In the genomic region with DNA sequence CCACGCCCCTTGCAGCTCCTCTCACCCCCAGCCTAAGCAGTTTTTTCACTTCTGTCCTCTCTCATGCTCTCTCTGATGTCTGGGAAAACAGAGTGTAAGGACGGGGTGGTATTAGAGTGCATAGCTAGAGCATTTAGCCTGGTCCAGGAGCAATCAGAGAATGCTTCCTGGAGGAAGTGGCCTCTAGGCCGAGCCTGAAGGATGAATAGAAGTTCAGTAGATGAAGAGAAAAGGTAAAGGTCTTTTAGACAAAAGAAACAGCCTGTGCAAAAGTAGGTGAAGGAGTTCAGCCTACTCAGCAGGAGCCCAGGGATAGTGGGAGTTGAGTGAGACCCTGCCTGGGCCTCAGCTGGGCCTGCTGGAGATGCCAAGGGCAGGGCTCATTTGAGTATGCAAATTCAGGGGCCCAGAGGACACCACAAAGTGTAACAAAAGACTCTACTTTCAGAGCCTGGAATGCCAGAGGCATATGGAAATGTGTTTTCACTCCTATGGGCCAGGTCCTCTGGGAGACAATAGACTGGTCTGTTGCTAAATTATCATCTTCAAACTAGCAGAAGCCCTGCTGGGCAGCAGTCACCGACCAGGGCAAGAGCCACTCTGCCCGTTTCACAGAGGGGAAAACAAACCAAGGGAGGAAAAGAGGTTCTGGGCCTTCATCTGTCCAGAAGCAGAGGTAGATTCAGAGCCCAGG, we compare ENCODE assay signal across 31 cellular contexts. TPM values are rescaled to one million over a fixed set of nuclear protein-coding genes. Genes with fewer than 3 reads are reported as not detected.
DNase-seq lines count a peak whose midpoint lies in the region; ATAC-seq and TF ChIP-seq lines count a peak whose summit lies in the region.
"Had no signal": no experiment of that assay in that cellular context is flagged by ENCODE, and none has a peak within 500 bp of the region (broad histone marks: within the 10 kb centered on the region; RNA-seq: fewer than 3 reads in every experiment).

No MANE protein-coding gene starts in this region.

- H3K27me3 Mint-ChIP-seq in activated T-helper 2 cell treated with anti-CD3 and anti-CD28 coated beads, Interferon-gamma antibody, Interleukin-2, Interleukin-4, amounts not matched to agents 10 μg/mL and 5 μg/mL and 100 μg/mL, durations not matched to agents 14 hours and 24 hours and 36 hours (ENCODE audit: low read depth) = peaks cover 19% of the 10 kb centered on the region
- peaks cover 6 to 24% of the 10 kb centered on the region in 2 donors for H3K27me3 Mint-ChIP-seq in natural killer cell (ENCODE audit: low read depth in 2 of 2)

- H3K27me3 ChIP-seq in RWPE2 (ENCODE audit: insufficient read depth, poor library complexity, severe bottlenecking) (peaks cover 18% of the 10 kb centered on the region), iPS-15b (ENCODE audit: control insufficient read depth, insufficient read depth, low read length) (peaks cover 5% of the 10 kb centered on the region)
- H3K27me3 ChIP-seq: breast epithelium, upper lobe of right lung had no signal

- H3K4me3 ChIP-seq in RWPE2 (ENCODE audit: severe bottlenecking) (no peak overlapping the region), iPS-15b (ENCODE audit: low read depth, low read length) (peak overlapping the region; percentile 30)
- H3K4me3 ChIP-seq: breast epithelium, Peyer's patch, upper lobe of right lung had no signal

- no peak overlapping the region for H3K4me3 Mint-ChIP-seq in activated T-helper 2 cell treated with anti-CD3 and anti-CD28 coated beads, Interferon-gamma antibody, Interleukin-2, Interleukin-4, amounts not matched to agents 10 μg/mL and 5 μg/mL and 100 μg/mL, durations not matched to agents 14 hours and 24 hours and 36 hours (ENCODE audit: low read depth)
- H3K4me3 Mint-ChIP-seq in natural killer cell = no peak overlapping the region
- H3K4me3 Mint-ChIP-seq: activated naive CD4-positive, alpha-beta T cell treated with anti-CD3 and anti-CD28 coated beads, Interleukin-2, amount 10 ng/mL, durations not matched to agents 7 days and 5 days; activated T-cell treated with anti-CD3 and anti-CD28 coated beads, Interleukin-2, amount 50 U/mL, for 4 hours had no signal

- H3K9me3 ChIP-seq in RWPE2 (ENCODE audit: severe bottlenecking) = no peaks in the 10 kb centered on the region
- H3K9me3 ChIP-seq in iPS-15b (ENCODE audit: control insufficient read depth, insufficient read depth, low read length) = no peaks in the 10 kb centered on the region
- H3K9me3 ChIP-seq: breast epithelium, Peyer's patch, upper lobe of right lung had no signal

- TF ChIP-seq CTCF in RWPE2 (IDR thresholded peaks at IDR 0.05; ENCODE audit: poor library complexity, severe bottlenecking) (no peak), natural killer cell (IDR thresholded peaks at IDR 0.05) (no peak)

- no peak for ATAC-seq in activated naive CD4-positive, alpha-beta T cell treated with anti-CD3 and anti-CD28 coated beads, Interleukin-2, amount 50 U/mL, for 72 hours
- ATAC-seq in RWPE2 (ENCODE audit: low read depth) (0 out of 3 replicates have a peak, but pooled peaks have one; percentile 3), HG03521 (IDR thresholded peaks at IDR 0.05; ENCODE audit: unreplicated experiment) (no peak), GM18517 (IDR thresholded peaks at IDR 0.05; ENCODE audit: unreplicated experiment) (no peak), natural killer cell (no peak)
- ATAC-seq: activated T-cell treated with anti-CD3 and anti-CD28 coated beads, Interleukin-2, amount 50 U/mL, for 4 hours; left colon; upper lobe of right lung had no signal

- H3K9me3 Mint-ChIP-seq in activated naive CD4-positive, alpha-beta T cell treated with anti-CD3 and anti-CD28 coated beads, Interleukin-2, amount 50 U/mL, for 72 hours = no peaks in the 10 kb centered on the region
- no peaks in the 10 kb centered on the region for H3K9me3 Mint-ChIP-seq in activated T-helper 2 cell treated with anti-CD3 and anti-CD28 coated beads, Interferon-gamma antibody, Interleukin-2, Interleukin-4, amounts not matched to agents 10 μg/mL and 5 μg/mL and 100 μg/mL, durations not matched to agents 14 hours and 24 hours and 36 hours
- no peaks in the 10 kb centered on the region for H3K9me3 Mint-ChIP-seq in natural killer cell
- H3K9me3 Mint-ChIP-seq: activated naive CD4-positive, alpha-beta T cell treated with anti-CD3 and anti-CD28 coated beads, Interleukin-2, amount 10 ng/mL, durations not matched to agents 7 days and 5 days; activated T-cell treated with anti-CD3 and anti-CD28 coated beads, Interleukin-2, amount 50 U/mL, for 4 hours had no signal

- DNase-seq in activated naive CD4-positive, alpha-beta T cell treated with anti-CD3 and anti-CD28 coated beads, Interleukin-2, amount 50 U/mL, for 72 hours (ENCODE audit: low spot score in 2 of 2) = no peak
- no peak for DNase-seq in activated naive CD4-positive, alpha-beta T cell (lab: John Stamatoyannopoulos, UW)
- no peak for DNase-seq in RWPE2 (ENCODE audit: low spot score)
- DNase-seq in activated T-helper 2 cell treated with anti-CD3 and anti-CD28 coated beads, Interferon-gamma antibody, Interleukin-2, Interleukin-4, amounts not matched to agents 10 μg/mL and 5 μg/mL and 100 μg/mL, durations not matched to agents 14 hours and 24 hours and 36 hours (ENCODE audit: low spot score) = no peak
- DNase-seq in natural killer cell = no peak
- DNase-seq: 8988T; activated CD4-positive, alpha-beta T cell treated with anti-CD3 and anti-CD28 coated beads for 48 hours; activated naive CD4-positive, alpha-beta T cell treated with anti-CD3 and anti-CD28 coated beads, Interleukin-2, amount 10 ng/mL, durations not matched to agents 7 days and 5 days; activated T-cell treated with anti-CD3 and anti-CD28 coated beads, Interleukin-2, amount 50 U/mL, for 4 hours; amygdala; effector memory CD4-positive, alpha-beta T cell; GF-D8; HCEC 1CT; hypothalamus; left colon; mesenchymal stem cell; MM.1S; NCI-H1417 treated with DMSO at 0.1 percent for 48 hours; NCI-H2081 treated with DMSO at 0.1 percent for 48 hours; NCI-H446 treated with DMSO at 0.1 percent for 48 hours; NK-92 treated with Interleukin-12 subunit alpha and Interleukin-12 subunit beta, amount 100 ng/mL, for 24 hours; Peyer's patch; small intestine; stimulated activated CD4-positive, alpha-beta T cell treated with anti-CD3 and anti-CD28 coated beads, Interleukin-1b, Interleukin-23, amount 100 ng/mL, for 48 hours; upper lobe of right lung had no signal

- no peaks in the 10 kb centered on the region for H3K4me1 ChIP-seq in RWPE2 (ENCODE audit: insufficient read depth, poor library complexity, severe bottlenecking)
- peaks cover 24% of the 10 kb centered on the region for H3K4me1 ChIP-seq in iPS-15b (ENCODE audit: control insufficient read depth, insufficient read depth, low read length)
- H3K4me1 ChIP-seq: breast epithelium, Peyer's patch, upper lobe of right lung had no signal

- H3K4me1 Mint-ChIP-seq in activated T-helper 2 cell treated with anti-CD3 and anti-CD28 coated beads, Interferon-gamma antibody, Interleukin-2, Interleukin-4, amounts not matched to agents 10 μg/mL and 5 μg/mL and 100 μg/mL, durations not matched to agents 14 hours and 24 hours and 36 hours (ENCODE audit: low read depth) = peaks cover 2% of the 10 kb centered on the region
- H3K4me1 Mint-ChIP-seq in natural killer cell = peaks cover 0 to 4% of the 10 kb centered on the region in 2 donors

- H3K36me3 Mint-ChIP-seq in activated naive CD4-positive, alpha-beta T cell treated with anti-CD3 and anti-CD28 coated beads, Interleukin-2, amount 50 U/mL, for 72 hours = no peaks in the 10 kb centered on the region
- no peaks in the 10 kb centered on the region for H3K36me3 Mint-ChIP-seq in activated T-helper 2 cell treated with anti-CD3 and anti-CD28 coated beads, Interferon-gamma antibody, Interleukin-2, Interleukin-4, amounts not matched to agents 10 μg/mL and 5 μg/mL and 100 μg/mL, durations not matched to agents 14 hours and 24 hours and 36 hours (ENCODE audit: low read depth)
- no peaks in the 10 kb centered on the region for H3K36me3 Mint-ChIP-seq in natural killer cell
- H3K36me3 Mint-ChIP-seq: activated naive CD4-positive, alpha-beta T cell treated with anti-CD3 and anti-CD28 coated beads, Interleukin-2, amount 10 ng/mL, durations not matched to agents 7 days and 5 days had no signal

- no peak overlapping the region for H3K9ac ChIP-seq in iPS-15b (ENCODE audit: low read depth, low read length)

- H3K27ac ChIP-seq in RWPE2 (ENCODE audit: poor library complexity, severe bottlenecking) = no peak overlapping the region
- H3K27ac ChIP-seq: breast epithelium, Peyer's patch, upper lobe of right lung had no signal

- H3K36me3 ChIP-seq in RWPE2 (ENCODE audit: low read depth) (no peaks in the 10 kb centered on the region), iPS-15b (ENCODE audit: control insufficient read depth, insufficient read depth, low read length) (no peaks in the 10 kb centered on the region)
- H3K36me3 ChIP-seq: breast epithelium, Peyer's patch, upper lobe of right lung had no signal

- peak overlapping the region; percentile 25 to 81 for H3K27ac Mint-ChIP-seq in activated naive CD4-positive, alpha-beta T cell treated with anti-CD3 and anti-CD28 coated beads, Interleukin-2, amount 50 U/mL, for 72 hours
- no peak overlapping the region for H3K27ac Mint-ChIP-seq in activated T-helper 2 cell treated with anti-CD3 and anti-CD28 coated beads, Interferon-gamma antibody, Interleukin-2, Interleukin-4, amounts not matched to agents 10 μg/mL and 5 μg/mL and 100 μg/mL, durations not matched to agents 14 hours and 24 hours and 36 hours
- no peak overlapping the region for H3K27ac Mint-ChIP-seq in natural killer cell
- H3K27ac Mint-ChIP-seq: activated naive CD4-positive, alpha-beta T cell treated with anti-CD3 and anti-CD28 coated beads, Interleukin-2, amount 10 ng/mL, durations not matched to agents 7 days and 5 days had no signal

- intact Hi-C loops in activated T-helper 2 cell treated with anti-CD3 and anti-CD28 coated beads, Interferon-gamma antibody, Interleukin-2, Interleukin-4, amounts not matched to agents 10 μg/mL and 5 μg/mL and 100 μg/mL, durations not matched to agents 14 hours and 24 hours and 36 hours (cut with micrococcal nuclease) = loop anchor here (5.0 to 10.0 kb wide), 2 partner anchors 55 to 237 kb away; no protein-coding TSS in a partner anchor
- intact Hi-C loops in natural killer cell (cut with micrococcal nuclease) = no loop called here

RNA-seq across cellular contexts. Expression of a gene that starts 19.7 kb away (rescaled TPM):
- 10 to 100 TPM; 41.0 to 45.4 TPM for total RNA-seq in activated naive CD4-positive, alpha-beta T cell treated with anti-CD3 and anti-CD28 coated beads, Interleukin-2, amount 50 U/mL, for 72 hours
- total RNA-seq in activated T-helper 2 cell treated with anti-CD3 and anti-CD28 coated beads, Interferon-gamma antibody, Interleukin-2, Interleukin-4, amounts not matched to agents 10 μg/mL and 5 μg/mL and 100 μg/mL, durations not matched to agents 14 hours and 24 hours and 36 hours = 47.7 and 49.2 TPM in 2 replicates
- total RNA-seq in natural killer cell = 10 to 100 TPM; 35.8 to 42.8 (median 41.2) TPM

RNA-seq across cellular contexts. Expression of a gene that starts 37.7 kb away (rescaled TPM):
- under 1 TPM in 1 of 2 donors, not detected in 1; 0.16 TPM for total RNA-seq in activated naive CD4-positive, alpha-beta T cell treated with anti-CD3 and anti-CD28 coated beads, Interleukin-2, amount 50 U/mL, for 72 hours
- not detected in 2 replicates for total RNA-seq in activated T-helper 2 cell treated with anti-CD3 and anti-CD28 coated beads, Interferon-gamma antibody, Interleukin-2, Interleukin-4, amounts not matched to agents 10 μg/mL and 5 μg/mL and 100 μg/mL, durations not matched to agents 14 hours and 24 hours and 36 hours
- total RNA-seq in natural killer cell = 10 to 100 TPM in 2 of 3 donors, 1 to 10 TPM in 1; 6.3 to 31.6 (median 12.4) TPM
- total RNA-seq: myocyte, renal cortical epithelial cell had no signal

Comparison
In these comparisons a context has a peak if more than half of its experiments do, and no peak if none do; other contexts are left out.
1. H3K27ac Mint-ChIP-seq: peak in activated naive CD4-positive, alpha-beta T cell treated with anti-CD3 and anti-CD28 coated beads, Interleukin-2, amount 50 U/mL, for 72 hours (2 of 2); none in activated T-helper 2 cell treated with anti-CD3 and anti-CD28 coated beads, Interferon-gamma antibody, Interleukin-2, Interleukin-4, amounts not matched to agents 10 μg/mL and 5 μg/mL and 100 μg/mL, durations not matched to agents 14 hours and 24 hours and 36 hours (single experiment) and natural killer cell (0 of 2).